ENCODE assay signal across 20 cellular contexts in the genomic region with DNA sequence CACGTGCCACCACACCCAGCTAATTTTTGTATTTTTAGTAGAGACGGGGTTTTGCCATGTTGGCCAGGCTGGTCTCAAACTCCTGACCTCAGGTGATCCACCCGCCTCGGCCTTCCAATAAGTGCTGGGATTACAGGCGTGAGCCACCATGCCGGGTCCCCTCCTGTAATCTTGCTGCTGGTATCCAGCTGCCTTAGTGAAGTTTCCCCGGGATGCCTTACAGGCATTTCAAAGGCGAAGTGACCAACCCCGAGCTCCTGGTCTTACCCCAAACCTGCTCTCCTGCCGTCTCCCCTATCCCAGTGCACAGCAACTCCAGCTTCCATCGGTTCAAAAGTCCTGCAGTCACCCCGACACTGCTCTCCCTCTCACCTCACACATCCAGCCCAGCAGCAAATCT. TPM values are rescaled to one million over a fixed set of nuclear protein-coding genes. Genes with fewer than 3 reads are reported as not detected.
"Had no signal": no experiment of that assay in that cellular context is flagged by ENCODE, and none has a peak within 500 bp of the region (broad histone marks: within the 10 kb centered on the region; RNA-seq: fewer than 3 reads in every experiment).

No MANE protein-coding gene starts in this region.

RNA-seq across cellular contexts. Expression of a gene that starts 3.5 kb away (rescaled TPM):
- total RNA-seq: activated naive CD4-positive, alpha-beta T cell treated with anti-CD3 and anti-CD28 coated beads for 36 hours; activated naive CD4-positive, alpha-beta T cell treated with anti-CD3 and anti-CD28 coated beads, Interleukin-2, amount 50 U/mL, for 72 hours; activated naive CD8-positive, alpha-beta T cell treated with anti-CD3 and anti-CD28 coated beads for 36 hours; activated naive CD8-positive, alpha-beta T cell treated with anti-CD3 and anti-CD28 coated beads, Interleukin-2, amount 10 ng/mL, durations not matched to agents 7 days and 5 days; activated T-cell treated with anti-CD3 and anti-CD28 coated beads, Interleukin-2, amount 50 U/mL, for 4 hours; activated T-cell treated with anti-CD3 and anti-CD28 coated beads, Interleukin-2, amount 50 U/mL, for 72 hours; activated T-helper 1 cell treated with anti-CD3 and anti-CD28 coated beads, Interleukin-12 subunit alpha, Interleukin-12 subunit beta, Interleukin-2, Interleukin-4 antibody, amounts not matched to agents 30 ng/mL and 10 ng/mL and 1 ng/mL, durations not matched to agents 14 hours and 24 hours and 36 hours; activated T-helper 17 cell treated with anti-CD3 and anti-CD28 coated beads, Interleukin-2, amount 50 U/mL, for 72 hours; activated T-helper 2 cell treated with anti-CD3 and anti-CD28 coated beads, Interferon-gamma antibody, Interleukin-2, Interleukin-4, amounts not matched to agents 10 μg/mL and 5 μg/mL and 100 μg/mL, durations not matched to agents 14 hours and 24 hours and 36 hours; adrenal gland; aorta; ascending aorta; astrocyte; body of pancreas; breast epithelium; cardiac muscle cell; cardiac septum; cerebellum; chondrocyte had no signal
- polyA plus RNA-seq: adipose tissue, adrenal gland, aorta, cardiac muscle cell had no signal

RNA-seq across cellular contexts. Expression of a gene that starts 23.5 kb away (rescaled TPM):
- total RNA-seq: activated naive CD4-positive, alpha-beta T cell treated with anti-CD3 and anti-CD28 coated beads for 36 hours; activated naive CD4-positive, alpha-beta T cell treated with anti-CD3 and anti-CD28 coated beads, Interleukin-2, amount 50 U/mL, for 72 hours; activated naive CD8-positive, alpha-beta T cell treated with anti-CD3 and anti-CD28 coated beads for 36 hours; activated naive CD8-positive, alpha-beta T cell treated with anti-CD3 and anti-CD28 coated beads, Interleukin-2, amount 10 ng/mL, durations not matched to agents 7 days and 5 days; activated T-cell treated with anti-CD3 and anti-CD28 coated beads, Interleukin-2, amount 50 U/mL, for 4 hours; activated T-cell treated with anti-CD3 and anti-CD28 coated beads, Interleukin-2, amount 50 U/mL, for 72 hours; activated T-helper 1 cell treated with anti-CD3 and anti-CD28 coated beads, Interleukin-12 subunit alpha, Interleukin-12 subunit beta, Interleukin-2, Interleukin-4 antibody, amounts not matched to agents 30 ng/mL and 10 ng/mL and 1 ng/mL, durations not matched to agents 14 hours and 24 hours and 36 hours; activated T-helper 17 cell treated with anti-CD3 and anti-CD28 coated beads, Interleukin-2, amount 50 U/mL, for 72 hours; activated T-helper 2 cell treated with anti-CD3 and anti-CD28 coated beads, Interferon-gamma antibody, Interleukin-2, Interleukin-4, amounts not matched to agents 10 μg/mL and 5 μg/mL and 100 μg/mL, durations not matched to agents 14 hours and 24 hours and 36 hours; adrenal gland; aorta; ascending aorta; astrocyte; body of pancreas; breast epithelium; cardiac muscle cell; cardiac septum; cerebellum; chondrocyte had no signal
- polyA plus RNA-seq: adipose tissue, adrenal gland, aorta had no signal

RNA-seq across cellular contexts. Expression of a gene that starts 43.6 kb away (rescaled TPM):
- total RNA-seq: ascending aorta, astrocyte had no signal

RNA-seq across cellular contexts. Expression of a gene that starts 47.1 kb away (rescaled TPM):
- total RNA-seq: activated naive CD4-positive, alpha-beta T cell treated with anti-CD3 and anti-CD28 coated beads for 36 hours; activated naive CD8-positive, alpha-beta T cell treated with anti-CD3 and anti-CD28 coated beads, Interleukin-2, amount 10 ng/mL, durations not matched to agents 7 days and 5 days; activated T-helper 1 cell treated with anti-CD3 and anti-CD28 coated beads, Interleukin-12 subunit alpha, Interleukin-12 subunit beta, Interleukin-2, Interleukin-4 antibody, amounts not matched to agents 30 ng/mL and 10 ng/mL and 1 ng/mL, durations not matched to agents 14 hours and 24 hours and 36 hours; activated T-helper 17 cell treated with anti-CD3 and anti-CD28 coated beads, Interleukin-2, amount 50 U/mL, for 72 hours; activated T-helper 2 cell treated with anti-CD3 and anti-CD28 coated beads, Interferon-gamma antibody, Interleukin-2, Interleukin-4, amounts not matched to agents 10 μg/mL and 5 μg/mL and 100 μg/mL, durations not matched to agents 14 hours and 24 hours and 36 hours; astrocyte had no signal

RNA-seq across cellular contexts. Expression of a gene that starts 56.8 kb away (rescaled TPM):
- total RNA-seq: ascending aorta, astrocyte, cardiac muscle cell, cardiac septum, cerebellum, chondrocyte had no signal
- polyA plus RNA-seq: cardiac muscle cell had no signal
